Comparison of ENCODE assay signal across 23 cellular contexts in genomic region chr12:51520576-51521325, GRCh38.
DNase-seq lines count a peak whose midpoint lies in the region; TF ChIP-seq lines count a peak whose summit lies in the region.
"Had no signal": no experiment of that assay in that cellular context is flagged by ENCODE, and none has a peak within 500 bp of the region (broad histone marks: within the 10 kb centered on the region; RNA-seq: fewer than 3 reads in every experiment).

No MANE protein-coding gene starts in this region.

- no peaks in the 10 kb centered on the region for H3K9me3 ChIP-seq in A673 (ENCODE audit: low read depth, low read length, poor library complexity, severe bottlenecking)
- no peaks in the 10 kb centered on the region for H3K9me3 ChIP-seq in HEK293 (ENCODE audit: control insufficient read depth, insufficient read depth, low read depth, low read length)
- H3K9me3 ChIP-seq in right atrium auricular region = no peaks in the 10 kb centered on the region
- H3K9me3 ChIP-seq in colonic mucosa = no peaks in the 10 kb centered on the region
- H3K9me3 ChIP-seq: A549; BLaER1 treated with 17β-estradiol and CSF1 and Interleukin-3, amounts not matched to agents 10 nM and 100 nM; sigmoid colon had no signal

- no peak for TF ChIP-seq POLR2A in erythroblast (IDR thresholded peaks at IDR 0.05; ENCODE audit: low read length)

- DNase-seq in A673 (ENCODE audit: low spot score) = no peak
- peak in 35 of 58 donors; percentile 4 to 68 (median 34) for DNase-seq in anterior cingulate cortex (lab: John Stamatoyannopoulos, UW)
- peak; percentile 21 for DNase-seq in left kidney (ENCODE audit: low read depth, low spot score)
- DNase-seq in right atrium auricular region (ENCODE audit: low spot score) = no peak
- DNase-seq in colonic mucosa = no peak
- DNase-seq in NAMALWA (ENCODE audit: low spot score) = no peak
- no peak for DNase-seq in erythroblast (lab: John Stamatoyannopoulos, UW)
- DNase-seq: activated naive CD4-positive, alpha-beta T cell treated with Interleukin-2 at 50 U/mL for 16 hours; activated T-cell treated with anti-CD3 and anti-CD28 coated beads, Interleukin-2, amount 50 U/mL, for 24 hours; amniotic stem cell; EL; kidney; NCI-H2227 treated with DMSO at 0.1 percent for 48 hours; SIG-M5; sigmoid colon; stimulated activated CD4-positive, alpha-beta T cell treated with anti-CD3 and anti-CD28 coated beads, Interleukin-15, amount 100 ng/mL, for 24 hours; stimulated activated CD8-positive, alpha-beta memory T cell treated with anti-CD3 and anti-CD28 coated beads, Interleukin-4, amount 100 ng/mL, for 48 hours had no signal

- POLR2A ChIA-PET in A673 (lab: Charles Lee; ENCODE audit: low non-redundant PET) (no interaction called here), HEK293 (lab: Yijun Ruan, JAX) (no interaction called here)

- BruUV-seq in A673 (replicated peaks; lab: Mats Ljungman, UMichigan) = no TSS peak

- H3K36me3 ChIP-seq in A673 (ENCODE audit: insufficient read depth, low read length, poor library complexity, severe bottlenecking) = no peaks in the 10 kb centered on the region
- no peaks in the 10 kb centered on the region for H3K36me3 ChIP-seq in HEK293 (ENCODE audit: control insufficient read depth in 2 of 2, insufficient read depth in 1 of 2, low read length in 2 of 2)
- H3K36me3 ChIP-seq in right atrium auricular region = no peaks in the 10 kb centered on the region
- H3K36me3 ChIP-seq in colonic mucosa = no peaks in the 10 kb centered on the region
- H3K36me3 ChIP-seq: BLaER1 treated with 17β-estradiol and CSF1 and Interleukin-3, amounts not matched to agents 10 nM and 100 nM; cardiac muscle cell; sigmoid colon had no signal

- no peak overlapping the region for H3K9ac ChIP-seq in colonic mucosa (ENCODE audit: low read depth in 2 of 2, low read length in 2 of 2)
- H3K9ac ChIP-seq: BLaER1 treated with 17β-estradiol and CSF1 and Interleukin-3, amounts not matched to agents 10 nM and 100 nM had no signal

- CTCF ChIA-PET in A673 (lab: Charles Lee) (interaction anchor here (0.6 kb wide), 1 partner anchor 242 kb away, joined by 12 read pairs; no protein-coding TSS in a partner anchor), HEK293 (lab: Yijun Ruan, JAX) (interaction anchor here (0.6 to 2.1 kb wide), 8 partner anchors 11 to 406 kb away, joined by 3 to 16 read pairs (median 4); no protein-coding TSS in a partner anchor)

- H3K27ac ChIP-seq in A673 (ENCODE audit: low read depth, low read length, poor library complexity, severe bottlenecking) (no peak overlapping the region), HEK293 (ENCODE audit: extremely low read depth, low read depth, low read length) (no peak overlapping the region), right atrium auricular region (no peak overlapping the region), colonic mucosa (no peak overlapping the region)
- H3K27ac ChIP-seq: A549; BLaER1 treated with 17β-estradiol and CSF1 and Interleukin-3, amounts not matched to agents 10 nM and 100 nM; cardiac muscle cell; epithelial cell of prostate; sigmoid colon had no signal

- H3K27me3 ChIP-seq in A673 (replicated peaks; ENCODE audit: insufficient read depth, low read depth, low read length, poor library complexity) (no peaks in the 10 kb centered on the region), right atrium auricular region (no peaks in the 10 kb centered on the region), colonic mucosa (no peaks in the 10 kb centered on the region)
- H3K27me3 ChIP-seq: BLaER1 treated with 17β-estradiol and CSF1 and Interleukin-3, amounts not matched to agents 10 nM and 100 nM; cardiac muscle cell; sigmoid colon had no signal

- intact Hi-C loops in A673 (cut with micrococcal nuclease; ENCODE audit: unreplicated experiment) (no loop called here), colonic mucosa (cut with DNase I) (loop anchor here (5.0 kb wide), 1 partner anchor 302 kb away; no protein-coding TSS in a partner anchor)

- H3K4me1 ChIP-seq in A673 (ENCODE audit: insufficient read depth, low read length, poor library complexity, severe bottlenecking) (no peaks in the 10 kb centered on the region), HEK293 (ENCODE audit: control insufficient read depth, insufficient read depth, low read length) (no peaks in the 10 kb centered on the region), right atrium auricular region (peaks cover 0 to 4% of the 10 kb centered on the region in 2 donors), colonic mucosa (no peaks in the 10 kb centered on the region)
- H3K4me1 ChIP-seq: A549; BLaER1 treated with 17β-estradiol and CSF1 and Interleukin-3, amounts not matched to agents 10 nM and 100 nM; sigmoid colon had no signal

- no peak overlapping the region for H3K4me3 ChIP-seq in A673 (ENCODE audit: low read depth, low read length, poor library complexity, severe bottlenecking)
- H3K4me3 ChIP-seq in HEK293 (ENCODE audit: low read depth, low read length) = no peak overlapping the region
- no peak overlapping the region for H3K4me3 ChIP-seq in right atrium auricular region
- no peak overlapping the region for H3K4me3 ChIP-seq in colonic mucosa
- H3K4me3 ChIP-seq: A549; BLaER1 treated with 17β-estradiol and CSF1 and Interleukin-3, amounts not matched to agents 10 nM and 100 nM; cardiac muscle cell; lung; sigmoid colon had no signal

- TF ChIP-seq CTCF in A673 (conservative IDR thresholded peaks at IDR 0.05; ENCODE audit: low read depth, low read length) (0 out of 2 replicates have a peak, but pooled peaks have one; percentile 13), HEK293 (tag by site-specific recombination; IDR thresholded peaks at IDR 0.05) (no peak), right atrium auricular region (IDR thresholded peaks at IDR 0.05) (no peak), colonic mucosa (IDR thresholded peaks at IDR 0.05) (no peak)

TF ChIP-seq in HEK293, 187 proteins besides CTCF, POLR2A, EP300 and RAD21:
- no peak for TF ChIP-seq ZNF571 (tag by site-specific recombination; IDR thresholded peaks at IDR 0.05)
- TF ChIP-seq ZNF501 (tag by site-specific recombination; IDR thresholded peaks at IDR 0.05) = no peak
- peak; percentile 61 for TF ChIP-seq ZFHX2 (tag by site-specific recombination; conservative IDR thresholded peaks at IDR 0.05)
- no peak for TF ChIP-seq ZNF362 (tag by site-specific recombination; IDR thresholded peaks at IDR 0.05)
- TF ChIP-seq ZNF670 (tag by site-specific recombination; IDR thresholded peaks at IDR 0.05; ENCODE audit: low read depth) = no peak
- no peak for TF ChIP-seq ZNF626 (tag by site-specific recombination; IDR thresholded peaks at IDR 0.05)
- TF ChIP-seq REPIN1 (tag by site-specific recombination; IDR thresholded peaks at IDR 0.05; ENCODE audit: low read depth) = no peak
- no peak for TF ChIP-seq ZNF555 (tag by site-specific recombination; conservative IDR thresholded peaks at IDR 0.05)
- no peak for TF ChIP-seq ZSCAN30 (tag by site-specific recombination; IDR thresholded peaks at IDR 0.05)
- TF ChIP-seq EGR2 (tag by site-specific recombination; IDR thresholded peaks at IDR 0.05; ENCODE audit: low read depth) = peak; percentile 83

Comparison
In these comparisons a context has a peak if more than half of its experiments do, and no peak if none do; other contexts are left out.
1. DNase-seq: peak in anterior cingulate cortex (35 of 58) and left kidney (single experiment); none in A673 (single experiment), right atrium auricular region (single experiment), colonic mucosa (single experiment), NAMALWA (single experiment) and erythroblast (0 of 2).